8 cellular contexts compared by ENCODE assay signal in genomic region chr9:84669008-84669292, GRCh38. TPM values are rescaled to one million over a fixed set of nuclear protein-coding genes. Genes with fewer than 3 reads are reported as not detected.
A peak's percentile ranks its signal among the peaks of the same experiment; 100 is the strongest.
DNase-seq lines count a peak whose midpoint lies in the region; ATAC-seq, FAIRE-seq and TF ChIP-seq lines count a peak whose summit lies in the region.

No MANE protein-coding gene starts in this region.

- peak overlapping the region; percentile 92 for H3K4me3 Mint-ChIP-seq in osteocyte (ENCODE audit: unreplicated experiment)

- TF ChIP-seq POLR2A in endothelial cell of umbilical vein (IDR thresholded peaks at IDR 0.05; ENCODE audit: low read depth, low read length) = no peak

- H3K4me3 ChIP-seq in BJ (ENCODE audit: low read depth, low read length) (peak overlapping the region; percentile 43), KMS-11 (IDR thresholded peaks at IDR 0.05; ENCODE audit: insufficient read depth, low read depth, low read length) (no peak overlapping the region), endothelial cell of umbilical vein (replicated peaks in 1 of 3; ENCODE audit: insufficient read depth in 1 of 3, low read depth in 1 of 3, low read length in 3 of 3) (peak overlapping the region in 1 of 3 experiments; percentile 40)

- H3K27me3 ChIP-seq in BJ (ENCODE audit: control insufficient read depth, insufficient read depth, low read length) (peaks cover 22% of the 10 kb centered on the region), KMS-11 (ENCODE audit: insufficient read depth, low read depth) (no peaks in the 10 kb centered on the region), endothelial cell of umbilical vein (ENCODE audit: control insufficient read depth in 2 of 2, insufficient read depth in 2 of 2, low read length in 2 of 2) (peaks cover 32 to 62% of the 10 kb centered on the region in 2 experiments)

- H3K27ac Mint-ChIP-seq in osteocyte (ENCODE audit: unreplicated experiment) = peak overlapping the region; percentile 66

- no peaks in the 10 kb centered on the region for H3K9me3 ChIP-seq in endothelial cell of umbilical vein (replicated peaks; ENCODE audit: control insufficient read depth, insufficient read depth, low read length)

- peaks cover 6% of the 10 kb centered on the region for H3K4me1 ChIP-seq in KMS-11 (ENCODE audit: low read depth, poor library complexity, severe bottlenecking)
- peaks cover 15% of the 10 kb centered on the region for H3K4me1 ChIP-seq in endothelial cell of umbilical vein (ENCODE audit: control insufficient read depth, extremely low read depth, insufficient read depth, low read length)

- intact Hi-C loops in endothelial cell of umbilical vein (cut with micrococcal nuclease) = loop anchor here (2.0 kb wide), 3 partner anchors 112 to 590 kb away; no protein-coding TSS in a partner anchor

- H3K9me3 Mint-ChIP-seq in osteocyte (ENCODE audit: unreplicated experiment) = peaks cover 11% of the 10 kb centered on the region

- peaks cover 8% of the 10 kb centered on the region for H3K27me3 Mint-ChIP-seq in osteocyte (ENCODE audit: unreplicated experiment)

- H3K36me3 ChIP-seq in BJ (ENCODE audit: control insufficient read depth, insufficient read depth, low read length) (no peaks in the 10 kb centered on the region), KMS-11 (ENCODE audit: insufficient read depth) (no peaks in the 10 kb centered on the region), endothelial cell of umbilical vein (ENCODE audit: control insufficient read depth in 2 of 2, extremely low read depth in 1 of 2, insufficient read depth in 2 of 2, low read length in 2 of 2) (no peaks in the 10 kb centered on the region)

- H3K36me3 Mint-ChIP-seq in osteocyte (ENCODE audit: unreplicated experiment) = no peaks in the 10 kb centered on the region

- no TSS peak for BruUV-seq in endothelial cell of umbilical vein (replicated peaks; lab: Mats Ljungman, UMichigan)

- CTCF ChIA-PET in BJ (lab: Yijun Ruan, JAX) = interaction anchor here (0.7 to 1.8 kb wide), 6 partner anchors 12 to 574 kb away, joined by 3 to 7 read pairs (median 3); no protein-coding TSS in a partner anchor
- CTCF ChIA-PET in endothelial cell of umbilical vein (lab: Charles Lee) = interaction anchor here (0.7 to 2.1 kb wide), 6 partner anchors 21 to 941 kb away, joined by 3 to 14 read pairs (median 4); no protein-coding TSS in a partner anchor

- H3K9ac ChIP-seq in KMS-11 (peak overlapping the region; percentile 20; the same call in 1 of the 2 replicates), endothelial cell of umbilical vein (replicated peaks; ENCODE audit: extremely low read depth, insufficient read depth, low read length) (no peak overlapping the region)

- H3K79me2 ChIP-seq in KMS-11 (ENCODE audit: insufficient read depth, low read depth) = no peaks in the 10 kb centered on the region
- H3K79me2 ChIP-seq in endothelial cell of umbilical vein (ENCODE audit: control insufficient read depth, insufficient read depth, low read length) = no peaks in the 10 kb centered on the region

- ATAC-seq in GM18867 (IDR thresholded peaks at IDR 0.05; ENCODE audit: unreplicated experiment) (no peak), HG03135 (IDR thresholded peaks at IDR 0.05; ENCODE audit: unreplicated experiment) (no peak), GM18511 (IDR thresholded peaks at IDR 0.05; ENCODE audit: unreplicated experiment) (no peak)

- H3K4me1 Mint-ChIP-seq in osteocyte (ENCODE audit: unreplicated experiment) = peaks cover 40% of the 10 kb centered on the region

- FAIRE-seq in endothelial cell of umbilical vein (lab: Jason Lieb, UNC) = no peak

- peak overlapping the region; percentile 99 for H3K4me2 ChIP-seq in KMS-11
- H3K4me2 ChIP-seq in endothelial cell of umbilical vein (ENCODE audit: insufficient read depth, low read length) = peak overlapping the region; percentile 72

- POLR2A ChIA-PET in BJ (lab: Charles Lee) (no interaction called here), endothelial cell of umbilical vein (lab: Charles Lee) (no interaction called here)

- DNase-seq in BJ (ENCODE audit: low read depth) (no peak), endothelial cell of umbilical vein (ENCODE audit: low read depth, low spot score) (no peak), osteocyte (ENCODE audit: extremely low spot score, unreplicated experiment) (no peak), islet precursor cell (no peak)

- no peaks in the 10 kb centered on the region for H3K9me1 ChIP-seq in endothelial cell of umbilical vein (replicated peaks; ENCODE audit: control insufficient read depth, extremely low read depth, insufficient read depth, low read length)

- H2AFZ ChIP-seq in KMS-11 (ENCODE audit: low read depth) (peak overlapping the region; percentile 88), endothelial cell of umbilical vein (ENCODE audit: low read depth, low read length) (peak overlapping the region; percentile 65)

- H3K27ac ChIP-seq in KMS-11 (no peak overlapping the region), endothelial cell of umbilical vein (ENCODE audit: insufficient read depth, low read depth, low read length) (no peak overlapping the region)

- dilution Hi-C loops in endothelial cell of umbilical vein (cut with MboI; ENCODE audit: extremely low pct_ligation_motif_present, low sequenced_read_pairs) = no loop called here

- TF ChIP-seq CTCF in BJ (IDR thresholded peaks at IDR 0.05; ENCODE audit: insufficient read depth, low read depth, low read length) = no peak
- no peak for TF ChIP-seq CTCF in KMS-11 (conservative IDR thresholded peaks at IDR 0.05; ENCODE audit: low read depth, low read length)
- no peak for TF ChIP-seq CTCF in endothelial cell of umbilical vein (IDR thresholded peaks at IDR 0.05; ENCODE audit: extremely low read depth in 1 of 2, insufficient read depth in 1 of 2, low read depth in 1 of 2, low read length in 2 of 2)
- TF ChIP-seq CTCF in osteocyte (IDR thresholded peaks at IDR 0.05) = no peak

- H4K20me1 ChIP-seq in KMS-11 (ENCODE audit: insufficient read depth) (no peaks in the 10 kb centered on the region), endothelial cell of umbilical vein (replicated peaks; ENCODE audit: control insufficient read depth, extremely low read depth, insufficient read depth, low read length) (no peaks in the 10 kb centered on the region)

TF ChIP-seq in endothelial cell of umbilical vein, 7 proteins besides CTCF, POLR2A, EP300 and RAD21:
- TF ChIP-seq EZH2 (IDR thresholded peaks at IDR 0.05; ENCODE audit: borderline replicate concordance, low read depth, low read length, severe bottlenecking) (no peak), GATA2 (IDR thresholded peaks at IDR 0.05; ENCODE audit: insufficient read depth, insufficient read length, low read depth, low read length) (no peak), JUN (IDR thresholded peaks at IDR 0.05; ENCODE audit: borderline replicate concordance, insufficient read depth, insufficient read length, low read depth) (no peak), MYC (IDR thresholded peaks at IDR 0.05; ENCODE audit: low read depth, low read length) (no peak), POLR2AphosphoS5 (IDR thresholded peaks at IDR 0.05; ENCODE audit: insufficient read depth, low read depth, low read length) (no peak), FOS (IDR thresholded peaks at IDR 0.05; ENCODE audit: borderline replicate concordance, insufficient read depth, low read length) (no peak), MAX (IDR thresholded peaks at IDR 0.05; ENCODE audit: insufficient read depth, insufficient read length) (no peak)

RNA-seq across cellular contexts. Expression of gene NTRK2, which starts 0.6 kb away (rescaled TPM):
- 2.0 and 2.1 TPM in 2 replicates for polyA plus RNA-seq in BJ (2011; rRNA removed)
- 1.3 and 1.5 TPM in 2 replicates for polyA minus RNA-seq in BJ (2011; rRNA and poly(A)+ RNA removed)
- total RNA-seq in endothelial cell of umbilical vein = 0.05 and 0.13 TPM in 2 replicates
- 0.01 TPM in 1 of 2 replicates, not detected in the other for polyA plus RNA-seq in endothelial cell of umbilical vein
- 0.01 and 0.03 TPM in 2 replicates for polyA plus RNA-seq in endothelial cell of umbilical vein (2011; cell fraction: cytosol; rRNA removed)
- 0.03 TPM in 1 of 2 replicates, not detected in the other for polyA plus RNA-seq in endothelial cell of umbilical vein (2011; cell fraction: nucleus; rRNA removed)
- 0.05 and 0.11 TPM in 2 replicates for polyA plus RNA-seq in endothelial cell of umbilical vein (2012)
- 0.08 and 0.12 TPM in 2 replicates for polyA minus RNA-seq in endothelial cell of umbilical vein
- not detected for polyA minus RNA-seq in endothelial cell of umbilical vein (2011; cell fraction: cytosol; rRNA and poly(A)+ RNA removed)
- 0.05 TPM in 1 of 2 replicates, not detected in the other for polyA minus RNA-seq in endothelial cell of umbilical vein (2011; cell fraction: nucleus; rRNA and poly(A)+ RNA removed)
- 29.4 and 30.9 TPM in 2 replicates for total RNA-seq in osteocyte

Comparison
In these comparisons a context has a peak if more than half of its experiments do, and no peak if none do; other contexts are left out.
1. RNA of gene NTRK2, which starts 0.6 kb away (total RNA-seq): 29.4 to 30.9 TPM in osteocyte; 0.05 to 0.13 TPM in endothelial cell of umbilical vein; every median in the first group is over 10 times any median in the second.